9 cellular contexts compared by ENCODE assay signal in genomic region chr14:100222219-100223093, GRCh38. TPM values are rescaled to one million over a fixed set of nuclear protein-coding genes. Genes with fewer than 3 reads are reported as not detected.
DNase-seq lines count a peak whose midpoint lies in the region; ATAC-seq, FAIRE-seq and TF ChIP-seq lines count a peak whose summit lies in the region.
"Had no signal": no experiment of that assay in that cellular context is flagged by ENCODE, and none has a peak within 500 bp of the region (broad histone marks: within the 10 kb centered on the region; RNA-seq: fewer than 3 reads in every experiment).

No MANE protein-coding gene starts in this region.

- H2BK12ac ChIP-seq in trophoblast cell (ENCODE audit: low read length): no peak overlapping the region

- no peak overlapping the region for H2AK5ac ChIP-seq in trophoblast cell (ENCODE audit: low read length)

- H3K4me3 ChIP-seq in coronary artery (peak overlapping the region; percentile 72), trophoblast cell (ENCODE audit: low read depth, low read length) (no peak overlapping the region)
- H3K4me3 ChIP-seq: body of pancreas had no signal

- peaks cover 0 to 2% of the 10 kb centered on the region in 2 experiments for H3K36me3 ChIP-seq in trophoblast cell (ENCODE audit: control insufficient read depth in 1 of 2, insufficient read depth in 2 of 2, low read length in 2 of 2)

- no peak overlapping the region for H3K4ac ChIP-seq in trophoblast cell (ENCODE audit: low read depth, low read length)

- no peak overlapping the region for H2BK5ac ChIP-seq in trophoblast cell (ENCODE audit: low read depth, low read length, poor library complexity)

- H4K8ac ChIP-seq in trophoblast cell (ENCODE audit: low read depth, low read length): no peak overlapping the region

- no peak for TF ChIP-seq CTCF in coronary artery (IDR thresholded peaks at IDR 0.05)

- no peaks in the 10 kb centered on the region for H3K9me3 ChIP-seq in trophoblast cell (ENCODE audit: insufficient read depth, low read depth, low read length)
- H3K9me3 ChIP-seq: body of pancreas had no signal

- H3K9ac ChIP-seq in trophoblast cell (ENCODE audit: low read length): no peak overlapping the region

- no peak overlapping the region for H3K18ac ChIP-seq in trophoblast cell (ENCODE audit: low read length)

- H3K27ac ChIP-seq in coronary artery (peak overlapping the region in 1 of 2 donors; percentile 45), trophoblast cell (ENCODE audit: low read depth, low read length) (no peak overlapping the region)

- H3K14ac ChIP-seq in trophoblast cell (ENCODE audit: low read length): no peak overlapping the region

- no peak; the same call in 1 of the 2 replicates for TF ChIP-seq POLR2A in GM12892 (IDR thresholded peaks at IDR 0.05; ENCODE audit: low read depth, low read length)
- no peak for TF ChIP-seq POLR2A in erythroblast (IDR thresholded peaks at IDR 0.05; ENCODE audit: low read length)

- H3K79me2 ChIP-seq in trophoblast cell (ENCODE audit: control insufficient read depth, insufficient read depth, low read length, poor library complexity): no peaks in the 10 kb centered on the region

- no peak overlapping the region for H2BK120ac ChIP-seq in trophoblast cell (ENCODE audit: insufficient read depth, low read length, poor library complexity)

- WGBS in trophoblast cell (ENCODE audit: extremely low coverage, insufficient coverage, insufficient read length): no CpG with 5 or more reads among the region's 14 CpGs

- H3K4me2 ChIP-seq in trophoblast cell (ENCODE audit: low read length): peak overlapping the region; percentile 73

- H2AFZ ChIP-seq in trophoblast cell (ENCODE audit: insufficient read depth, low read length, poor library complexity): no peak overlapping the region

- no peaks in the 10 kb centered on the region for H3K27me3 ChIP-seq in trophoblast cell (ENCODE audit: insufficient read depth, low read length)
- H3K27me3 ChIP-seq: body of pancreas had no signal

- H3K79me1 ChIP-seq in trophoblast cell (ENCODE audit: low read length): no peaks in the 10 kb centered on the region

- H4K91ac ChIP-seq in trophoblast cell (ENCODE audit: low read depth, low read length): no peak overlapping the region

- DNase-seq in GM12892 (ENCODE audit: insufficient read length): no peak
- no peak for DNase-seq in coronary artery (ENCODE audit: low spot score)
- no peak for DNase-seq in trophoblast cell
- DNase-seq in cerebellar nuclear complex (lab: John Stamatoyannopoulos, UW): no peak
- DNase-seq in erythroblast (lab: John Stamatoyannopoulos, UW): no peak
- no peak for DNase-seq in stimulated activated naive CD4-positive, alpha-beta T cell treated with Interleukin-2 at 50 U/mL for 16 hours (lab: John Stamatoyannopoulos, UW)

- FAIRE-seq in GM12892 (lab: Jason Lieb, UNC): peak; percentile 42

- H3K23ac ChIP-seq in trophoblast cell (ENCODE audit: low read length): no peak overlapping the region

- ATAC-seq in HG02938 (IDR thresholded peaks at IDR 0.05; ENCODE audit: unreplicated experiment): peak; percentile 20
- no peak for ATAC-seq in HG02571 (IDR thresholded peaks at IDR 0.05; ENCODE audit: unreplicated experiment)

- no peak overlapping the region for H4K12ac ChIP-seq in trophoblast cell (ENCODE audit: low read depth, low read length)

- H3K4me1 ChIP-seq in trophoblast cell (ENCODE audit: control insufficient read depth in 1 of 2, insufficient read depth in 2 of 2, low read length in 2 of 2): peaks cover 15 to 17% of the 10 kb centered on the region in 2 experiments

RNA-seq across cellular contexts. Expression of gene YY1, which starts 16.5 kb away (rescaled TPM):
- polyA plus RNA-seq in GM12892 (2012; ENCODE audit: missing spikeins): 56.6 TPM
- polyA plus RNA-seq in trophoblast cell (2013): 88.5 and 92.7 TPM in 2 replicates
